ENCODE assay signal across 8 cellular contexts in the genomic region with DNA sequence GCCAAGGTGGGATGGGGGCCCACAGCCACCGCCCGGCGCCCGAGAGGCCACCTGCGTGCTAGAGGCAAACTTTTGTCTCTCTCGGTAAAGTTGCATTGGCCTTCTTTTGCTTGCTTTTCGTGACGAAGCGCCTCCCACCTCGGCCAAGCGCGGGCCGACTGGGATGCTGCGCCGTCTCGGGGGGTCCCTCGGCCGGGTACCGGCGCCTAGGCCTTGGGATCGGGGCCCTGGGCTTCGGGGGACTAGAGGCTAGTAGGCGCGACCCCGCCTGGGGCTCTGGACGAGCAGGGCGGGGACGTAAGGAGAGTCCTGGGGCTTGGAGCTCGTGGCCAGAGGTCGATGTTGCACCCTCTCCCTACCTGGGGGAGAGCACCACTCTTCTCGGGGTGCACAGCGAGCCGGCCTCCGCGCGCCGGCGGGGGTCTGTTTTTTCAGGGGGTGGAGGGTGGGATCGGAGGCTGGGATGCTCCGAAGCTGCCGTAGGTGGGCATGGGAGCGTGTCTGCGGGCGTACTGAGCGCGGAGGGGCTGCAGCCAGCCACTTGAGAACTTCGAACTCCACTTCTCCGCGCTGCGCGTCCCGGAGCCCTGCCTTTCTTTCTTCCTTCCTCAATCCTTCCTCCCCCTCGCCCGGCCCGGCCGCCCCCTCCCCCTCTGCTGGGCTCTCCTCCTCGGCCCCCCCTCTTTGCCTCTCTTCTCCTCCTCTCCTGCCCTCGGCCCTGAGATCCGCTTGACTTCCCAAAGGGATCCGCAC. TPM values are rescaled to one million over a fixed set of nuclear protein-coding genes. Genes with fewer than 3 reads are reported as not detected.
DNase-seq lines count a peak whose midpoint lies in the region; ATAC-seq and TF ChIP-seq lines count a peak whose summit lies in the region.

No MANE protein-coding gene starts in this region.

- peak overlapping the region; percentile 95 for H3K4me2 ChIP-seq in BLaER1
- H3K4me2 ChIP-seq in neuronal stem cell (ENCODE audit: insufficient read depth, low read length, poor library complexity, severe bottlenecking): peak overlapping the region; percentile 77

- peak overlapping the region; percentile 91 for H2BK15ac ChIP-seq in neuronal stem cell (ENCODE audit: low read length)

- H3K27me3 ChIP-seq in BLaER1 (peaks cover 90% of the 10 kb centered on the region), neuronal stem cell (ENCODE audit: control insufficient read depth in 3 of 3, insufficient read depth in 3 of 3, low read depth in 1 of 3, low read length in 3 of 3) (no peaks in the 10 kb centered on the region)

- no peak overlapping the region for H4K8ac ChIP-seq in neuronal stem cell (ENCODE audit: low read depth, low read length)

- H3K4me3 ChIP-seq in BLaER1 (peak overlapping the region; percentile 66), epithelial cell of esophagus (ENCODE audit: low read length) (peak overlapping the region; percentile 28), neuronal stem cell (ENCODE audit: low read length in 2 of 2) (peak overlapping the region; percentile 90 to 97)

- peak overlapping the region; percentile 83 for H2AFZ ChIP-seq in neuronal stem cell (ENCODE audit: low read length)

- peak overlapping the region; percentile 97 for H3K14ac ChIP-seq in neuronal stem cell (ENCODE audit: low read length)

- H4K20me1 ChIP-seq in BLaER1: peaks cover 58% of the 10 kb centered on the region

- H3K18ac ChIP-seq in neuronal stem cell (ENCODE audit: low read length): peak overlapping the region; percentile 100

- TF ChIP-seq CTCF in epithelial cell of esophagus (IDR thresholded peaks at IDR 0.05; ENCODE audit: insufficient read depth, low read depth, low read length, missing control alignments): no peak

- peaks cover 3% of the 10 kb centered on the region for H3K79me1 ChIP-seq in neuronal stem cell (ENCODE audit: low read depth, low read length)

- H4K91ac ChIP-seq in neuronal stem cell (ENCODE audit: low read depth, low read length, poor library complexity): peak overlapping the region; percentile 97

- no CpG with 5 or more reads among the region's 60 CpGs for WGBS in neuronal stem cell (ENCODE audit: extremely low coverage in 2 of 2, insufficient read length in 2 of 2, insufficient replicate concordance in 1 of 2), 2 donors

- H3K27ac ChIP-seq in BLaER1 (no peak overlapping the region), neuronal stem cell (replicated peaks; ENCODE audit: low read length) (peak overlapping the region; percentile 99)

- H3K9ac ChIP-seq in BLaER1: no peak overlapping the region; the same call in 1 of the 2 replicates
- peak overlapping the region; percentile 99 for H3K9ac ChIP-seq in neuronal stem cell (ENCODE audit: low read depth, low read length, poor library complexity)

- peak overlapping the region; percentile 99 for H3K4ac ChIP-seq in neuronal stem cell (ENCODE audit: low read length)

- H3K4me1 ChIP-seq in BLaER1: peaks cover 16% of the 10 kb centered on the region
- peaks cover 22 to 28% of the 10 kb centered on the region in 2 donors for H3K4me1 ChIP-seq in neuronal stem cell (ENCODE audit: control insufficient read depth in 2 of 2, insufficient read depth in 1 of 2, low read depth in 1 of 2, low read length in 2 of 2)

- no peak for ATAC-seq in HG02970 (IDR thresholded peaks at IDR 0.05; ENCODE audit: low FRiP score, unreplicated experiment)
- ATAC-seq in GM21526 (IDR thresholded peaks at IDR 0.05; ENCODE audit: low FRiP score, unreplicated experiment): no peak
- no peak for ATAC-seq in GM18867 (IDR thresholded peaks at IDR 0.05; ENCODE audit: unreplicated experiment)

- DNase-seq in NCI-H69 (lab: John Stamatoyannopoulos, UW): peak; percentile 19
- DNase-seq in epithelial cell of esophagus (ENCODE audit: low read depth): peak; percentile 18
- DNase-seq in neuronal stem cell (ENCODE audit: low spot score): no peak
- DNase-seq in NCI-H2196 treated with DMSO at 0.1 percent for 48 hours (lab: John Stamatoyannopoulos, UW; ENCODE audit: unreplicated experiment): no peak

- H3K9me3 ChIP-seq in BLaER1: no peaks in the 10 kb centered on the region
- no peaks in the 10 kb centered on the region for H3K9me3 ChIP-seq in neuronal stem cell (replicated peaks in 1 of 2; ENCODE audit: control insufficient read depth in 2 of 2, insufficient read depth in 1 of 2, low read depth in 1 of 2, low read length in 2 of 2)

- peak overlapping the region; percentile 100 for H2BK5ac ChIP-seq in neuronal stem cell (ENCODE audit: low read length)

- no peaks in the 10 kb centered on the region for H3K36me3 ChIP-seq in BLaER1
- H3K36me3 ChIP-seq in neuronal stem cell (replicated peaks in 1 of 2; ENCODE audit: control insufficient read depth in 2 of 2, insufficient read depth in 2 of 2, low read length in 2 of 2): peaks cover 7 to 25% of the 10 kb centered on the region in 2 donors

- peak overlapping the region; percentile 100 for H2AK5ac ChIP-seq in neuronal stem cell (ENCODE audit: low read depth, low read length)

- H3K23ac ChIP-seq in neuronal stem cell (ENCODE audit: low read depth, low read length, poor library complexity): peak overlapping the region; percentile 83

- H2BK120ac ChIP-seq in neuronal stem cell (ENCODE audit: low read depth, low read length): peak overlapping the region; percentile 100

- H2BK12ac ChIP-seq in neuronal stem cell (ENCODE audit: low read length): peak overlapping the region; percentile 80

RNA-seq across cellular contexts. Expression of a gene that starts 0.7 kb away (rescaled TPM):
- 26.2 TPM for polyA plus RNA-seq in neuronal stem cell (2013, experiment 1 of 2)
- polyA plus RNA-seq in neuronal stem cell (2013, experiment 2 of 2): 27.3 TPM

Comparison
In these comparisons a context has a peak if more than half of its experiments do, and no peak if none do; other contexts are left out.
1. H3K4me3 ChIP-seq: peak in every context shown above with its lines; median percentile 94 in neuronal stem cell; 66 in BLaER1; 28 in epithelial cell of esophagus.
2. DNase-seq: peak in NCI-H69 (single experiment) and epithelial cell of esophagus (single experiment); none in neuronal stem cell (single experiment) and NCI-H2196 treated with DMSO at 0.1 percent for 48 hours (single experiment).